Comparison of ENCODE assay signal across 9 cellular contexts in genomic region chr2:714005-714741, GRCh38. TPM values are rescaled to one million over a fixed set of nuclear protein-coding genes. Genes with fewer than 3 reads are reported as not detected.
DNase-seq lines count a peak whose midpoint lies in the region; ATAC-seq and TF ChIP-seq lines count a peak whose summit lies in the region.
"Had no signal": no experiment of that assay in that cellular context is flagged by ENCODE, and none has a peak within 500 bp of the region (broad histone marks: within the 10 kb centered on the region; RNA-seq: fewer than 3 reads in every experiment).

No MANE protein-coding gene starts in this region.

- intact Hi-C loops in left ventricle myocardium superior (cut with micrococcal nuclease) = no loop called here

- no peak overlapping the region for H3K4me3 ChIP-seq in smooth muscle cell

- H3K9me3 Mint-ChIP-seq in activated naive CD4-positive, alpha-beta T cell treated with anti-CD3 and anti-CD28 coated beads, Interleukin-2, amount 10 ng/mL, durations not matched to agents 7 days and 5 days = no peaks in the 10 kb centered on the region
- H3K9me3 Mint-ChIP-seq: dendritic cell treated with granulocyte-macrophage colony-stimulating factor and Interleukin-4, amounts not matched to agents 40 ng/mL and 50 ng/mL, for 4 days had no signal

- H2AFZ ChIP-seq in smooth muscle cell (ENCODE audit: low read depth) = no peak overlapping the region

- H4K20me1 ChIP-seq in smooth muscle cell (ENCODE audit: low read depth) = no peaks in the 10 kb centered on the region

- peak; percentile 73 for TF ChIP-seq CTCF in smooth muscle cell (IDR thresholded peaks at IDR 0.05; ENCODE audit: borderline replicate concordance, insufficient read depth, poor library complexity, severe bottlenecking)

- H3K4me1 Mint-ChIP-seq in activated naive CD4-positive, alpha-beta T cell treated with anti-CD3 and anti-CD28 coated beads, Interleukin-2, amount 10 ng/mL, durations not matched to agents 7 days and 5 days = no peaks in the 10 kb centered on the region

- DNase-seq in DMS53 (lab: John Stamatoyannopoulos, UW) = peak; percentile 41
- DNase-seq in DMS53 treated with DMSO at 0.1 percent for 48 hours (lab: John Stamatoyannopoulos, UW; ENCODE audit: unreplicated experiment) = no peak
- DNase-seq in NCI-H2196 treated with DMSO at 0.1 percent for 48 hours (lab: John Stamatoyannopoulos, UW; ENCODE audit: unreplicated experiment) = peak; percentile 9
- DNase-seq in activated naive CD4-positive, alpha-beta T cell treated with anti-CD3 and anti-CD28 coated beads, Interleukin-2, amount 10 ng/mL, durations not matched to agents 7 days and 5 days = peak; percentile 62
- DNase-seq in left ventricle myocardium superior = no peak
- DNase-seq in smooth muscle cell (lab: John Stamatoyannopoulos, UW; ENCODE audit: unreplicated experiment) = no peak

- H3K27ac ChIP-seq in smooth muscle cell (ENCODE audit: low read depth) = no peak overlapping the region

- no peaks in the 10 kb centered on the region for H3K9me3 ChIP-seq in smooth muscle cell (replicated peaks; ENCODE audit: low read depth)

- no peak overlapping the region for H3K4me2 ChIP-seq in smooth muscle cell

- peaks cover 21% of the 10 kb centered on the region for H3K27me3 Mint-ChIP-seq in activated naive CD4-positive, alpha-beta T cell treated with anti-CD3 and anti-CD28 coated beads, Interleukin-2, amount 10 ng/mL, durations not matched to agents 7 days and 5 days

- peaks cover 17% of the 10 kb centered on the region for H3K27me3 ChIP-seq in smooth muscle cell (ENCODE audit: low read depth)

- ATAC-seq in GM19452 (IDR thresholded peaks at IDR 0.05; ENCODE audit: unreplicated experiment) = peak; percentile 98
- ATAC-seq in HG03342 (IDR thresholded peaks at IDR 0.05; ENCODE audit: unreplicated experiment) = peak; percentile 95
- peak; percentile 57 for ATAC-seq in left ventricle myocardium superior

- 65% methylated on average over 17 of the region's 17 CpGs for WGBS in smooth muscle cell (ENCODE audit: low lambda C conversion rate)

- CTCF ChIA-PET in activated naive CD4-positive, alpha-beta T cell treated with anti-CD3 and anti-CD28 coated beads, Interleukin-2, amount 10 ng/mL, durations not matched to agents 7 days and 5 days (lab: Charles Lee) = interaction anchor here (0.7 to 4.1 kb wide), 5 partner anchors 9 to 837 kb away, joined by 3 to 26 read pairs (median 4); no protein-coding TSS in a partner anchor

- no peaks in the 10 kb centered on the region for H3K79me2 ChIP-seq in smooth muscle cell (ENCODE audit: low read depth)

- no peak overlapping the region for H3K27ac Mint-ChIP-seq in activated naive CD4-positive, alpha-beta T cell treated with anti-CD3 and anti-CD28 coated beads, Interleukin-2, amount 10 ng/mL, durations not matched to agents 7 days and 5 days
- H3K27ac Mint-ChIP-seq: dendritic cell treated with granulocyte-macrophage colony-stimulating factor and Interleukin-4, amounts not matched to agents 40 ng/mL and 50 ng/mL, for 4 days had no signal

- H3K9ac ChIP-seq in smooth muscle cell (ENCODE audit: low read depth) = no peak overlapping the region

- H3K4me3 Mint-ChIP-seq in activated naive CD4-positive, alpha-beta T cell treated with anti-CD3 and anti-CD28 coated beads, Interleukin-2, amount 10 ng/mL, durations not matched to agents 7 days and 5 days = no peak overlapping the region
- H3K4me3 Mint-ChIP-seq: dendritic cell treated with granulocyte-macrophage colony-stimulating factor and Interleukin-4, amounts not matched to agents 40 ng/mL and 50 ng/mL, for 4 days had no signal

- no peaks in the 10 kb centered on the region for H3K36me3 ChIP-seq in smooth muscle cell (ENCODE audit: low read depth)

- no peaks in the 10 kb centered on the region for H3K4me1 ChIP-seq in smooth muscle cell (ENCODE audit: low read depth)

- no peaks in the 10 kb centered on the region for H3F3A ChIP-seq in smooth muscle cell (ENCODE audit: low read depth)

- H3K36me3 Mint-ChIP-seq in activated naive CD4-positive, alpha-beta T cell treated with anti-CD3 and anti-CD28 coated beads, Interleukin-2, amount 10 ng/mL, durations not matched to agents 7 days and 5 days = no peaks in the 10 kb centered on the region

RNA-seq across cellular contexts. Expression of gene TMEM18, which starts 37.0 kb away (rescaled TPM):
- total RNA-seq in left ventricle myocardium superior = 9.4 TPM
- 18.3 and 27.2 TPM in 2 replicates for total RNA-seq in smooth muscle cell
- polyA plus RNA-seq in smooth muscle cell = 29.1 and 31.2 TPM in 2 replicates

Comparison
In these comparisons a context has a peak if more than half of its experiments do, and no peak if none do; other contexts are left out.
1. DNase-seq: peak in DMS53 (single experiment), NCI-H2196 treated with DMSO at 0.1 percent for 48 hours (single experiment) and activated naive CD4-positive, alpha-beta T cell treated with anti-CD3 and anti-CD28 coated beads, Interleukin-2, amount 10 ng/mL, durations not matched to agents 7 days and 5 days (single experiment); none in DMS53 treated with DMSO at 0.1 percent for 48 hours (single experiment), left ventricle myocardium superior (single experiment) and smooth muscle cell (single experiment).
2. Peak in every context shown above with its lines, with median percentiles within 50 percentile points of each other: ATAC-seq.